In the genomic region with DNA sequence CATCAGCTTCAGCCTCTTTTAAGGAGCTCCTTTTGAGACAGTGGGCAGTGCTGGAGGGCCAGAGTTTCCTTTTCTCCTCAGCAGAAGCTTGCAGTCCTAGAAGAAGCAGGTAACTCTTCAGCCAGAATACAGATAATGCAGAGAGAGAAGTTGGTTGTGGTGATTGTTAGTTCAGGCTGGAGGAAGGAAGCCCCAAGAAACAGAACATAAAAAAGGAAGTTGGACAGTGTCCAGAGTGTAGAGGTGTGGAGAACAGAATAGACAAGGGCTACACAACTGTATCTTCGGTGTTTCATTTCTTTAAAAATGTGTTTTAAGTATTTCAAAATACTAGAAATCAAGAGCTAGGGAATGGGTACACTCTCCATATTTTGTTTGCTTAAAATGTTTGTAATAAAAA, we compare ENCODE assay signal across 12 cellular contexts. TPM values are rescaled to one million over a fixed set of nuclear protein-coding genes. Genes with fewer than 3 reads are reported as not detected.
DNase-seq lines count a peak whose midpoint lies in the region; ATAC-seq and TF ChIP-seq lines count a peak whose summit lies in the region.
"Had no signal": no experiment of that assay in that cellular context is flagged by ENCODE, and none has a peak within 500 bp of the region (broad histone marks: within the 10 kb centered on the region; RNA-seq: fewer than 3 reads in every experiment).

No MANE protein-coding gene starts in this region.

- H2AFZ ChIP-seq in GM23248 (peak overlapping the region; percentile 6; the same call in 1 of the 2 replicates), PC-3 (ENCODE audit: low read length) (no peak overlapping the region)

- no peak overlapping the region for H3K4me3 ChIP-seq in GM23248
- H3K4me3 ChIP-seq in PC-3 (ENCODE audit: low read length), result peak overlapping the region; percentile 45; the same call in 1 of the 2 replicates
- no peak overlapping the region for H3K4me3 ChIP-seq in esophagus muscularis mucosa
- H3K4me3 ChIP-seq in spleen, result no peak overlapping the region
- H3K4me3 ChIP-seq: dorsolateral prefrontal cortex had no signal

- WGBS in GM23248 (ENCODE audit: low coverage in 1 of 2, low lambda C conversion rate in 2 of 2, missing lambda C conversion rate in 2 of 2), 2 experiments, result 97% methylated on average over 1 of the region's 1 CpG
- WGBS in esophagus muscularis mucosa, result 25% methylated on average over 1 of the region's 1 CpG
- WGBS in spleen, 5 donors, result 12 to 26% (median 21%) methylated on average over 1 of the region's 1 CpG

- ATAC-seq in PC-3, result no peak
- ATAC-seq in GM21786 (IDR thresholded peaks at IDR 0.05; ENCODE audit: unreplicated experiment), result no peak
- ATAC-seq in GM19397 (IDR thresholded peaks at IDR 0.05; ENCODE audit: unreplicated experiment), result no peak

- H4K20me1 ChIP-seq in GM23248 (ENCODE audit: insufficient read depth), result no peaks in the 10 kb centered on the region
- H4K20me1 ChIP-seq in PC-3 (ENCODE audit: low read length), result no peaks in the 10 kb centered on the region

- CTCF ChIA-PET in PC-3 (lab: Charles Lee), result no interaction called here

- H3F3A ChIP-seq in GM23248 (ENCODE audit: insufficient read depth) (peaks cover 27% of the 10 kb centered on the region), PC-3 (ENCODE audit: low read length, unreplicated experiment) (peaks cover 5% of the 10 kb centered on the region)

- TF ChIP-seq POLR2A in esophagus muscularis mucosa (IDR thresholded peaks at IDR 0.05; ENCODE audit: low read depth), result no peak
- no peak for TF ChIP-seq POLR2A in spleen (IDR thresholded peaks at IDR 0.05)

- no TSS peak for BruUV-seq in PC-3 (replicated peaks; lab: Mats Ljungman, UMichigan)

- peak overlapping the region; percentile 73 for H3K9ac ChIP-seq in GM23248
- peak overlapping the region; percentile 57 for H3K9ac ChIP-seq in PC-3 (ENCODE audit: low read length)

- H3K79me2 ChIP-seq in GM23248 (ENCODE audit: insufficient read depth), result no peaks in the 10 kb centered on the region
- H3K79me2 ChIP-seq in PC-3 (ENCODE audit: low read length), result peaks cover 62% of the 10 kb centered on the region

- in situ Hi-C loops in GM23248 (cut with MboI), result no loop called here

- H3K9me3 ChIP-seq in GM23248 (ENCODE audit: low read depth), result no peaks in the 10 kb centered on the region
- no peaks in the 10 kb centered on the region for H3K9me3 ChIP-seq in PC-3 (ENCODE audit: low read length)
- no peaks in the 10 kb centered on the region for H3K9me3 ChIP-seq in esophagus muscularis mucosa
- no peaks in the 10 kb centered on the region for H3K9me3 ChIP-seq in spleen
- H3K9me3 ChIP-seq: heart right ventricle had no signal

- no peak overlapping the region for H3K4me2 ChIP-seq in GM23248 (ENCODE audit: unreplicated experiment)
- H3K4me2 ChIP-seq in PC-3 (ENCODE audit: low read length), result peak overlapping the region; percentile 74

- DNase-seq in GM23248 (no peak), PC-3 (peak; percentile 26), esophagus muscularis mucosa (ENCODE audit: extremely low spot score) (no peak), spleen (no peak), cerebellar cortex (ENCODE audit: low spot score) (no peak)
- no peak for DNase-seq in stimulated activated CD4-positive, alpha-beta T cell treated with anti-CD3 and anti-CD28 coated beads, Interleukin-4, amount 100 ng/mL, for 1 hour
- DNase-seq: CD4-positive, alpha-beta T cell; dorsolateral prefrontal cortex; heart right ventricle had no signal

- TF ChIP-seq CTCF in PC-3 (conservative IDR thresholded peaks at IDR 0.05; ENCODE audit: low read depth, low read length) (no peak), esophagus muscularis mucosa (IDR thresholded peaks at IDR 0.05) (no peak), spleen (IDR thresholded peaks at IDR 0.05 in 8 of 11, conservative IDR thresholded peaks at IDR 0.05 in 3 of 11) (no peak)

- H3K4me1 ChIP-seq in GM23248 (ENCODE audit: insufficient read depth) (peaks cover 36% of the 10 kb centered on the region), PC-3 (ENCODE audit: insufficient read depth, low read length) (peaks cover 39% of the 10 kb centered on the region), esophagus muscularis mucosa (peaks cover 0 to 49% (median 36%) of the 10 kb centered on the region in 4 donors), spleen (peaks cover 0 to 24% (median 10%) of the 10 kb centered on the region in 6 donors)

- H3K27me3 ChIP-seq in GM23248 (replicated peaks; ENCODE audit: insufficient read depth), result no peaks in the 10 kb centered on the region
- H3K27me3 ChIP-seq in PC-3 (ENCODE audit: low read length), result no peaks in the 10 kb centered on the region
- H3K27me3 ChIP-seq in esophagus muscularis mucosa, result peaks cover 0 to under 1% (median 0%) of the 10 kb centered on the region in 4 donors
- H3K27me3 ChIP-seq in spleen (replicated peaks in 1 of 7), result peaks cover 0 to 24% (median 0%) of the 10 kb centered on the region in 7 donors
- H3K27me3 ChIP-seq: dorsolateral prefrontal cortex had no signal

- no peak for TF ChIP-seq EP300 in esophagus muscularis mucosa (IDR thresholded peaks at IDR 0.05)

- intact Hi-C loops in PC-3 (cut with micrococcal nuclease), result no loop called here
- intact Hi-C loops in esophagus muscularis mucosa (cut with DNase I), result loop anchor here (5.0 kb wide), 1 partner anchor 36 kb away; a partner anchor contains a TSS
- intact Hi-C loops in spleen (cut with DNase I; ENCODE audit: low total_unique reads), result no loop called here

- POLR2A ChIA-PET in PC-3 (lab: Charles Lee; ENCODE audit: unreplicated experiment), result no interaction called here

- H3K27ac ChIP-seq in GM23248, result peak overlapping the region; percentile 96
- H3K27ac ChIP-seq in PC-3 (ENCODE audit: low read length), result peak overlapping the region; percentile 94
- H3K27ac ChIP-seq in esophagus muscularis mucosa (replicated peaks in 1 of 4), result peak overlapping the region; percentile 14 to 71 (median 64)
- H3K27ac ChIP-seq in spleen, result peak overlapping the region in 6 of 8 donors; percentile 19 to 74 (median 54)
- H3K27ac ChIP-seq: dorsolateral prefrontal cortex had no signal

- H3K36me3 ChIP-seq in GM23248 (ENCODE audit: low read depth), result no peaks in the 10 kb centered on the region
- no peaks in the 10 kb centered on the region for H3K36me3 ChIP-seq in PC-3 (ENCODE audit: low read depth, low read length)
- H3K36me3 ChIP-seq in esophagus muscularis mucosa, result no peaks in the 10 kb centered on the region
- no peaks in the 10 kb centered on the region for H3K36me3 ChIP-seq in spleen
- H3K36me3 ChIP-seq: heart right ventricle had no signal

- H3K9me2 ChIP-seq in GM23248 (ENCODE audit: insufficient read depth), result no peaks in the 10 kb centered on the region
- H3K9me2 ChIP-seq in PC-3 (replicated peaks; ENCODE audit: low read length), result no peaks in the 10 kb centered on the region

RNA-seq across cellular contexts. Expression of a gene that starts 6.4 kb away (rescaled TPM):
- 1.5 and 1.6 TPM in 2 replicates for total RNA-seq in GM23248 (2014; rRNA removed; shearing (Covaris generic))
- polyA plus RNA-seq in GM23248 (2016; fragmentation: Nextera tagmentation; extraction: Ambion mirVana) (1.6 and 1.8 TPM in 2 replicates), spleen (1 to 10 TPM in 1 of 3 donors, under 1 TPM in 2; 0.50 to 1.0 (median 0.61) TPM)
- total RNA-seq in PC-3 (2014; rRNA removed) (94.2 and 129 TPM in 2 replicates), esophagus muscularis mucosa (1 to 10 TPM; 1.8 to 3.4 (median 2.3) TPM), spleen (1 to 10 TPM in 3 of 7 donors, under 1 TPM in 3, not detected in 1; 0.35 to 1.7 (median 0.80) TPM)
- total RNA-seq: SK-MEL-5 had no signal

RNA-seq across cellular contexts. Expression of a gene that starts 37.0 kb away (rescaled TPM):
- total RNA-seq in GM23248 (2014; rRNA removed; shearing (Covaris generic)), result 9.0 and 13.2 TPM in 2 replicates
- polyA plus RNA-seq in GM23248 (2016; fragmentation: Nextera tagmentation; extraction: Ambion mirVana) (13.8 and 14.0 TPM in 2 replicates), spleen (10 to 100 TPM; 19.3 to 23.1 (median 22.1) TPM)
- total RNA-seq in PC-3 (2014; rRNA removed) (9.2 and 16.1 TPM in 2 replicates), esophagus muscularis mucosa (10 to 100 TPM; 25.8 to 53.6 (median 32.9) TPM), spleen (10 to 100 TPM; 31.4 to 48.6 (median 40.1) TPM)

Comparison
In these comparisons a context has a peak if more than half of its experiments do, and no peak if none do; other contexts are left out.
1. RNA of a gene that starts 6.4 kb away (total RNA-seq): 94.2 to 129 TPM in PC-3; 1.8 to 3.4 TPM in esophagus muscularis mucosa, 1.5 to 1.6 TPM in GM23248 and 0.35 to 1.7 TPM in spleen; every median in the first group is over 10 times any median in the second.
2. Peak in every context shown above with its lines, with median percentiles within 50 percentile points of each other: H3K27ac ChIP-seq.